Comparison of ENCODE assay signal across 1 cellular context in the genomic region with DNA sequence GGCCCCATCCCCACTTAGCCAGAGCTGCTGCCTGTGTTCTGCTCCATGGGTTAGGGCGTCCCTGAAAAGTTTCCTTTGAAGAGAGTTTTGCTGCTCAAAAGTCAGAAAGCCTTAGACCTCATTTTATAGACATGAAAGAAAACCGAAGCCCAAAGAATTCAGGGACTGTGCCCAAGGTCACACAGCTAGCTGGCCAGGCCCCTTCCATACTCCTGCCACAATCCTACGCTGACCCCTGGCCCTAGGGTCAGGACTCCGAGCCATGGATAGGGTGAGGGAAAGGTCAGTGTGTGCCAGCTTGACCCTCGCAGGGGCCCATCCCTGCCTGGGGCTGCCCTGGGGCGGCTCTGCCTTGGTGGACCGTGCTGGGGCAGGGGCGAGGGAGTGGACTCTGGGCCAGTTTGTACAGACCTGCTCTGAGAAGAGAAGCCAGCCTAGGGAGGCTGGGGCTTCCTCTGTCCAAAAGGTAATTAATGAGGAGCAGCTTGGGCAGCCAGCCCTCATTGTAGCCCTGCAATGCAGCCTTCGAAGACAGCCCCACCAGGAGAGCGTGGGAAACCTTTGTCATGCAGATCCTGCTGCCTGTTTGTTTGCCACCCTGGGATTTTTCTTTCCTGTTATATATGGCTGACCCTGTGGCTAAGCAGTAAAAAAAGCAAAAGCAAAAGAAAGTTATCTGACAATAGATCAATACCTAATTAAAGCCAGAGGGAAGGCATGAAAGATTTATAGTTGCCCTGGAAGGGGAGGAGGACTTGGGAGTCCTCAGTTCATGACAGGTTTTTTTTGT.
TF ChIP-seq lines count a peak whose summit lies in the region.

No MANE protein-coding gene starts in this region.

TF ChIP-seq in SK-N-SH, 30 proteins besides CTCF, POLR2A, EP300 and RAD21 (continued from another document):
- TF ChIP-seq, protein P1, sequence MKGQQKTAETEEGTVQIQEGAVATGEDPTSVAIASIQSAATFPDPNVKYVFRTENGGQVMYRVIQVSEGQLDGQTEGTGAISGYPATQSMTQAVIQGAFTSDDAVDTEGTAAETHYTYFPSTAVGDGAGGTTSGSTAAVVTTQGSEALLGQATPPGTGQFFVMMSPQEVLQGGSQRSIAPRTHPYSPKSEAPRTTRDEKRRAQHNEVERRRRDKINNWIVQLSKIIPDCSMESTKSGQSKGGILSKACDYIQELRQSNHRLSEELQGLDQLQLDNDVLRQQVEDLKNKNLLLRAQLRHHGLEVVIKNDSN (IDR thresholded peaks at IDR 0.05; ENCODE audit: borderline replicate concordance, low read depth) = no peak
- TF ChIP-seq RCOR1 (IDR thresholded peaks at IDR 0.05; ENCODE audit: low read length) = no peak
